27 cellular contexts compared by ENCODE assay signal in genomic region chr7:7236041-7236440, GRCh38. TPM values are rescaled to one million over a fixed set of nuclear protein-coding genes. Genes with fewer than 3 reads are reported as not detected.
DNase-seq lines count a peak whose midpoint lies in the region; ATAC-seq and TF ChIP-seq lines count a peak whose summit lies in the region.
"Had no signal": no experiment of that assay in that cellular context is flagged by ENCODE, and none has a peak within 500 bp of the region (broad histone marks: within the 10 kb centered on the region; RNA-seq: fewer than 3 reads in every experiment).

No MANE protein-coding gene starts in this region.

- H3K4me2 ChIP-seq in H9 (ENCODE audit: insufficient read depth, insufficient read length, low read length): no peak overlapping the region
- no peak overlapping the region for H3K4me2 ChIP-seq in mammary epithelial cell (ENCODE audit: insufficient read depth, low read depth, low read length)
- H3K4me2 ChIP-seq: BLaER1 treated with 17β-estradiol and CSF1 and Interleukin-3, amounts not matched to agents 10 nM and 100 nM; SK-N-SH; smooth muscle cell had no signal

- peak overlapping the region in 2 of 3 experiments; percentile 18 to 94; a peak in 4 of 7 replicates for H3K27ac Mint-ChIP-seq in H9

- H3K27me3 Mint-ChIP-seq in H9 (ENCODE audit: low read depth): no peaks in the 10 kb centered on the region
- H3K27me3 Mint-ChIP-seq: activated T-helper 17 cell treated with anti-CD3 and anti-CD28 coated beads, Interleukin-2, amount 50 U/mL, for 72 hours; natural killer cell treated with Interleukin-12 subunit alpha and Interleukin-12 subunit beta and Interleukin-15 and Interleukin-18, amount 100 ng/mL, for 72 hours had no signal

- no peak overlapping the region for H3K18ac ChIP-seq in H9 (ENCODE audit: insufficient read length, low read depth, low read length)

- H4K91ac ChIP-seq in H9 (ENCODE audit: insufficient read length, low read depth, low read length): no peak overlapping the region

- no peak overlapping the region for H2BK15ac ChIP-seq in H9 (ENCODE audit: low read depth, low read length)

- no peak overlapping the region for H3K4me3 Mint-ChIP-seq in H9
- H3K4me3 Mint-ChIP-seq: activated T-helper 17 cell treated with anti-CD3 and anti-CD28 coated beads, Interleukin-2, amount 50 U/mL, for 72 hours; natural killer cell treated with Interleukin-12 subunit alpha and Interleukin-12 subunit beta and Interleukin-15 and Interleukin-18, amount 100 ng/mL, for 72 hours had no signal

- no peak overlapping the region for H4K5ac ChIP-seq in H9 (ENCODE audit: insufficient read length, low read depth, low read length)

- dilution Hi-C loops in mammary epithelial cell (cut with HindIII; ENCODE audit: low sequenced_read_pairs): no loop called here

- H3K79me2 ChIP-seq in H9 (ENCODE audit: insufficient read depth, low read length) (peaks cover 6% of the 10 kb centered on the region; the same call in 1 of the 2 replicates), mammary epithelial cell (ENCODE audit: insufficient read depth, low read length) (peaks cover 30% of the 10 kb centered on the region)

- no peak overlapping the region for H2AK5ac ChIP-seq in H9 (ENCODE audit: insufficient read length, low read length)

- H2BK5ac ChIP-seq in H9 (ENCODE audit: insufficient read length, low read length): no peak overlapping the region

- H3K14ac ChIP-seq in H9 (ENCODE audit: insufficient read depth, low read length): no peak overlapping the region

- CTCF ChIA-PET in mammary epithelial cell (lab: Charles Lee; ENCODE audit: low non-redundant PET): no interaction called here

- no peaks in the 10 kb centered on the region for H3K23me2 ChIP-seq in H9 (ENCODE audit: insufficient read length, low read depth, low read length, poor library complexity, severe bottlenecking)

- H3K23ac ChIP-seq in H9 (ENCODE audit: insufficient read length, low read depth, low read length): no peak overlapping the region

- H3K4me3 ChIP-seq in AG10803 (ENCODE audit: low read length): no peak overlapping the region
- no peak overlapping the region for H3K4me3 ChIP-seq in mammary epithelial cell (replicated peaks in 1 of 3; ENCODE audit: insufficient read depth in 1 of 3, low read depth in 2 of 3, low read length in 3 of 3)
- no peak overlapping the region for H3K4me3 ChIP-seq in thyroid gland (replicated peaks in 1 of 3)
- H3K4me3 ChIP-seq: BLaER1 treated with 17β-estradiol and CSF1 and Interleukin-3, amounts not matched to agents 10 nM and 100 nM; coronary artery; MG63; smooth muscle cell; upper lobe of right lung had no signal

- no peak overlapping the region for H3K56ac ChIP-seq in H9 (ENCODE audit: insufficient read length, low read depth, low read length)

- peaks cover 6% of the 10 kb centered on the region in 2 experiments; a peak in 4 of 5 replicates for H3K9me3 Mint-ChIP-seq in H9

- no peak overlapping the region for H3K27ac ChIP-seq in H9 (ENCODE audit: insufficient read length, low read depth, low read length)
- peak overlapping the region; percentile 2 for H3K27ac ChIP-seq in mammary epithelial cell (ENCODE audit: insufficient read depth, low read depth, low read length)
- H3K27ac ChIP-seq in thyroid gland: no peak overlapping the region
- H3K27ac ChIP-seq: BLaER1 treated with 17β-estradiol and CSF1 and Interleukin-3, amounts not matched to agents 10 nM and 100 nM; coronary artery; upper lobe of right lung had no signal

- H2BK20ac ChIP-seq in H9 (ENCODE audit: low read depth, low read length, poor library complexity, severe bottlenecking): no peak overlapping the region

- TF ChIP-seq POLR2A in thyroid gland (IDR thresholded peaks at IDR 0.05): no peak

- H3K36me3 Mint-ChIP-seq in H9 (ENCODE audit: insufficient read depth in 1 of 3, low read depth in 3 of 3): peaks cover 35 to 45% (median 36%) of the 10 kb centered on the region in 3 experiments; a peak in 6 of 7 replicates

- H3K27me3 ChIP-seq in H9 (ENCODE audit: insufficient read depth, low read length): no peaks in the 10 kb centered on the region
- no peaks in the 10 kb centered on the region for H3K27me3 ChIP-seq in mammary epithelial cell (ENCODE audit: insufficient read depth, low read length)
- no peaks in the 10 kb centered on the region for H3K27me3 ChIP-seq in thyroid gland
- H3K27me3 ChIP-seq: BLaER1 treated with 17β-estradiol and CSF1 and Interleukin-3, amounts not matched to agents 10 nM and 100 nM; MG63; upper lobe of right lung had no signal

- ATAC-seq in GM21717 (IDR thresholded peaks at IDR 0.05; ENCODE audit: unreplicated experiment) (no peak), left cardiac atrium (no peak)
- ATAC-seq: activated T-helper 17 cell treated with anti-CD3 and anti-CD28 coated beads, Interleukin-2, amount 50 U/mL, for 72 hours; HCT116; left ventricle myocardium superior; natural killer cell treated with Interleukin-12 subunit alpha and Interleukin-12 subunit beta and Interleukin-15 and Interleukin-18, amount 100 ng/mL, for 72 hours; upper lobe of right lung had no signal

- H3K9ac ChIP-seq in H9 (ENCODE audit: extremely low read depth, insufficient read length, low read length) (no peak overlapping the region), mammary epithelial cell (ENCODE audit: insufficient read depth, low read length) (no peak overlapping the region)
- H3K9ac ChIP-seq: BLaER1 treated with 17β-estradiol and CSF1 and Interleukin-3, amounts not matched to agents 10 nM and 100 nM; SK-N-SH had no signal

- peaks cover 3% of the 10 kb centered on the region; the same call in 1 of the 2 replicates for H3K4me1 ChIP-seq in H9 (ENCODE audit: insufficient read depth, low read length)
- H3K4me1 ChIP-seq in mammary epithelial cell (ENCODE audit: insufficient read depth, low read length): peaks cover 7% of the 10 kb centered on the region
- H3K4me1 ChIP-seq in thyroid gland: peaks cover 0 to 8% of the 10 kb centered on the region in 2 donors

- peaks cover 18% of the 10 kb centered on the region for H3K36me3 ChIP-seq in mammary epithelial cell (ENCODE audit: insufficient read depth, low read length)
- H3K36me3 ChIP-seq in thyroid gland: no peaks in the 10 kb centered on the region

- H2AFZ ChIP-seq in H9 (ENCODE audit: low read length): no peak overlapping the region
- no peak overlapping the region for H2AFZ ChIP-seq in mammary epithelial cell (ENCODE audit: low read depth, low read length)

- no peak overlapping the region for H2BK12ac ChIP-seq in H9 (ENCODE audit: insufficient read length, low read depth, low read length)

- in situ Hi-C loops in mammary epithelial cell (cut with MboI; ENCODE audit: low sequenced_read_pairs in 2 of 2): no loop called here

- intact Hi-C loops in mammary epithelial cell (cut with micrococcal nuclease): no loop called here
- intact Hi-C loops in left cardiac atrium (cut with DNase I): no loop called here
- intact Hi-C loops in thyroid gland (cut with DNase I): no loop called here

- H3T11ph ChIP-seq in H9 (ENCODE audit: low read length): no peak overlapping the region

- peaks cover 62 to 73% of the 10 kb centered on the region in 2 experiments for H3K4me1 Mint-ChIP-seq in H9

- no peak overlapping the region for H2BK120ac ChIP-seq in H9 (ENCODE audit: low read depth, low read length, poor library complexity, severe bottlenecking)

- H4K20me1 ChIP-seq in H9 (ENCODE audit: control insufficient read depth, insufficient read depth, insufficient read length) (no peaks in the 10 kb centered on the region), mammary epithelial cell (ENCODE audit: insufficient read depth, low read length) (no peaks in the 10 kb centered on the region)
- H4K20me1 ChIP-seq: BLaER1 treated with 17β-estradiol and CSF1 and Interleukin-3, amounts not matched to agents 10 nM and 100 nM had no signal

- BruUV-seq in mammary epithelial cell (replicated peaks; lab: Mats Ljungman, UMichigan): no TSS peak

- no CpG with 5 or more reads among the region's 1 CpG for WGBS in H9 (ENCODE audit: extremely low coverage, insufficient read length, low lambda C conversion rate)
- WGBS in mammary epithelial cell (ENCODE audit: low coverage, missing lambda C conversion rate): 14% methylated on average over 1 of the region's 1 CpG
- WGBS in thyroid gland, 2 donors: 95 to 100% methylated on average over 1 of the region's 1 CpG

- TF ChIP-seq CTCF in AG10803 (conservative IDR thresholded peaks at IDR 0.05; ENCODE audit: low read length): no peak
- TF ChIP-seq CTCF in H9 (conservative IDR thresholded peaks at IDR 0.05): no peak
- no peak for TF ChIP-seq CTCF in mammary epithelial cell (conservative IDR thresholded peaks at IDR 0.05 in 1 of 2, IDR thresholded peaks at IDR 0.05 in 1 of 2; ENCODE audit: extremely low read depth in 1 of 2, insufficient read depth in 1 of 2, low read depth in 1 of 2, low read length in 2 of 2)
- no peak for TF ChIP-seq CTCF in thyroid gland (IDR thresholded peaks at IDR 0.05)

- H4K8ac ChIP-seq in H9 (replicated peaks; ENCODE audit: insufficient read length, low read depth, low read length): no peak overlapping the region

- H3K9me3 ChIP-seq in H9 (ENCODE audit: control insufficient read depth, low read depth, low read length) (no peaks in the 10 kb centered on the region), mammary epithelial cell (replicated peaks; ENCODE audit: insufficient read depth, low read length) (no peaks in the 10 kb centered on the region), thyroid gland (no peaks in the 10 kb centered on the region)

- DNase-seq in AG10803 (ENCODE audit: low read depth): peak; percentile 8
- DNase-seq in H9: no peak
- peak; percentile 68 for DNase-seq in mammary epithelial cell
- peak; percentile 2 to 7 for DNase-seq in lung microvascular endothelial cell (ENCODE audit: low read depth in 2 of 2)
- no peak for DNase-seq in activated CD4-positive, CD25-positive, alpha-beta regulatory T cell (lab: John Stamatoyannopoulos, UW)
- no peak for DNase-seq in left cardiac atrium
- no peak for DNase-seq in thyroid gland
- DNase-seq: activated CD4-positive, alpha-beta T cell treated with anti-CD3 and anti-CD28 coated beads, Interleukin-2, amount 50 U/mL, for 48 hours; activated naive CD4-positive, alpha-beta T cell treated with anti-CD3 and anti-CD28 coated beads, Interleukin-2, amount 50 U/mL, for 16 hours; aorta; COR-L47; GDM1; left ventricle myocardium superior; MG63; NCI-H1105 treated with DMSO at 0.1 percent for 48 hours; NCI-H2029 treated with DMSO at 0.1 percent for 48 hours; NCI-H2227 treated with DMSO at 0.1 percent for 48 hours; SK-N-SH; stimulated activated CD4-positive, alpha-beta T cell treated with anti-CD3 and anti-CD28 coated beads, Interleukin-2, amount 100 ng/mL, for 24 hours; upper lobe of right lung had no signal

- H3K79me1 ChIP-seq in H9 (ENCODE audit: insufficient read depth, low read depth, low read length, poor library complexity, severe bottlenecking): peaks cover 9% of the 10 kb centered on the region

- no peak overlapping the region for H3K4ac ChIP-seq in H9 (ENCODE audit: low read depth, low read length)

RNA-seq across cellular contexts. Expression of gene C1GALT1, which starts 53.7 kb away (rescaled TPM):
- 81.5 and 88.2 TPM in 2 replicates for total RNA-seq in H9 (2021)
- total RNA-seq in mammary epithelial cell: 10 to 100 TPM; 51.2 to 57.7 TPM
- 27.5 TPM for polyA plus RNA-seq in mammary epithelial cell
- polyA minus RNA-seq in mammary epithelial cell: 25.5 TPM
- 7.5 and 7.8 TPM in 2 replicates for total RNA-seq in lung microvascular endothelial cell
- total RNA-seq in left cardiac atrium: 10 to 100 TPM; 17.2 to 21.6 TPM
- 10 to 100 TPM; 42.9 to 99.9 (median 54.6) TPM for total RNA-seq in thyroid gland

Comparison
In these comparisons a context has a peak if more than half of its experiments do, and no peak if none do; other contexts are left out.
1. DNase-seq: peak in AG10803 (single experiment), mammary epithelial cell (single experiment) and lung microvascular endothelial cell (2 of 2); none in H9 (single experiment), activated CD4-positive, CD25-positive, alpha-beta regulatory T cell (0 of 4), left cardiac atrium (single experiment) and thyroid gland (0 of 2).